Comparison of ENCODE assay signal across 1 cellular context in genomic region chr3:52055537-52056351, GRCh38.
A peak's percentile ranks its signal among the peaks of the same experiment; 100 is the strongest.
TF ChIP-seq lines count a peak whose summit lies in the region.

No MANE protein-coding gene starts in this region.

TF ChIP-seq in H1, 55 proteins besides CTCF, POLR2A, EP300 and RAD21 (continued from another document):
- TF ChIP-seq NANOG (IDR thresholded peaks at IDR 0.05; ENCODE audit: insufficient read depth, low read depth, low read length, poor library complexity, severe bottlenecking) (peak; percentile 4), RBBP5 (IDR thresholded peaks at IDR 0.05; ENCODE audit: borderline replicate concordance, low read depth, low read length) (peak; percentile 28; the same call in 1 of the 2 replicates), HDAC2 (IDR thresholded peaks at IDR 0.05; ENCODE audit: borderline replicate concordance in 1 of 2, low read depth in 2 of 2, low read length in 2 of 2) (0 out of 4 replicates have a peak, but pooled peaks of 1 of the 2 experiments have one; percentile 32), KDM5A (IDR thresholded peaks at IDR 0.05; ENCODE audit: low read length) (no peak), SIN3A (conservative IDR thresholded peaks at IDR 0.05 in 1 of 2, IDR thresholded peaks at IDR 0.05 in 1 of 2; ENCODE audit: low read depth in 1 of 2, low read length in 2 of 2) (peak; percentile 28 to 61; a peak in 1 of 4 replicates), SP1 (IDR thresholded peaks at IDR 0.05; ENCODE audit: low read depth, low read length) (no peak), KDM4A (IDR thresholded peaks at IDR 0.05; ENCODE audit: low read depth, low read length, severe bottlenecking) (peak; percentile 37), CREB1 (IDR thresholded peaks at IDR 0.05) (0 out of 2 replicates have a peak, but pooled peaks have one; percentile 26), TAF1 (IDR thresholded peaks at IDR 0.05; ENCODE audit: low read depth, low read length) (0 out of 2 replicates have a peak, but pooled peaks have one; percentile 22), TBP (IDR thresholded peaks at IDR 0.05; ENCODE audit: low read depth, low read length) (no peak), SAP30 (IDR thresholded peaks at IDR 0.05; ENCODE audit: insufficient read depth, insufficient replicate concordance, low read length) (no peak), RNF2 (IDR thresholded peaks at IDR 0.05; ENCODE audit: borderline replicate concordance, low read depth, low read length, missing control alignments, poor library complexity, severe bottlenecking) (peak; percentile 48), MAX (IDR thresholded peaks at IDR 0.05) (peak; percentile 95), KDM1A (IDR thresholded peaks at IDR 0.05; ENCODE audit: borderline replicate concordance, low read length) (no peak), E2F6 (IDR thresholded peaks at IDR 0.05) (peak; percentile 93)
